Comparison of ENCODE assay signal across 1 cellular context in genomic region chr7:135811513-135811912, GRCh38.
TF ChIP-seq lines count a peak whose summit lies in the region.

No MANE protein-coding gene starts in this region.

TF ChIP-seq in HEK293, 187 proteins besides CTCF, POLR2A, EP300 and RAD21 (continued from another document):
- TF ChIP-seq, protein P1, sequence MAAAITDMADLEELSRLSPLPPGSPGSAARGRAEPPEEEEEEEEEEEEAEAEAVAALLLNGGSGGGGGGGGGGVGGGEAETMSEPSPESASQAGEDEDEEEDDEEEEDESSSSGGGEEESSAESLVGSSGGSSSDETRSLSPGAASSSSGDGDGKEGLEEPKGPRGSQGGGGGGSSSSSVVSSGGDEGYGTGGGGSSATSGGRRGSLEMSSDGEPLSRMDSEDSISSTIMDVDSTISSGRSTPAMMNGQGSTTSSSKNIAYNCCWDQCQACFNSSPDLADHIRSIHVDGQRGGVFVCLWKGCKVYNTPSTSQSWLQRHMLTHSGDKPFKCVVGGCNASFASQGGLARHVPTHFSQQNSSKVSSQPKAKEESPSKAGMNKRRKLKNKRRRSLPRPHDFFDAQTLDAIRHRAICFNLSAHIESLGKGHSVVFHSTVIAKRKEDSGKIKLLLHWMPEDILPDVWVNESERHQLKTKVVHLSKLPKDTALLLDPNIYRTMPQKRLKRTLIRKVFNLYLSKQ (tag by site-specific recombination; IDR thresholded peaks at IDR 0.05; ENCODE audit: borderline replicate concordance): no peak
- no peak for TF ChIP-seq IKZF3 (tag by site-specific recombination; IDR thresholded peaks at IDR 0.05)
- 0 out of 2 replicates have a peak, but pooled peaks have one; percentile 55 for TF ChIP-seq GFI1B (tag by site-specific recombination; IDR thresholded peaks at IDR 0.05)
- no peak for TF ChIP-seq ZNF202 (tag by site-specific recombination; IDR thresholded peaks at IDR 0.05; ENCODE audit: borderline replicate concordance)
